ENCODE assay signal across 8 cellular contexts in genomic region chr16:56657555-56658430, GRCh38. TPM values are rescaled to one million over a fixed set of nuclear protein-coding genes. Genes with fewer than 3 reads are reported as not detected.
A peak's percentile ranks its signal among the peaks of the same experiment; 100 is the strongest.
DNase-seq lines count a peak whose midpoint lies in the region; ATAC-seq, FAIRE-seq and TF ChIP-seq lines count a peak whose summit lies in the region.

TSS of gene MT1F (plus strand) at chr16:56657959. CDS start at chr16:56658059, 100 bp downstream.

- ATAC-seq in HG03354 (IDR thresholded peaks at IDR 0.05; ENCODE audit: poor library complexity, severe bottlenecking, unreplicated experiment) (no peak), GM19351 (IDR thresholded peaks at IDR 0.05; ENCODE audit: unreplicated experiment) (no peak)

- H3K27me3 ChIP-seq in GM06990 (replicated peaks; ENCODE audit: control insufficient read depth, insufficient read depth, low read length): peaks cover 3% of the 10 kb centered on the region

- H3K27ac ChIP-seq in kidney (ENCODE audit: low read depth in 2 of 2, low read length in 2 of 2): peak within 1 kb of the TSS; percentile 40 to 47

- DNase-seq in GM06990 (ENCODE audit: extremely low read depth, insufficient read length) (peak; percentile 25), NCI-H146 (lab: John Stamatoyannopoulos, UW) (peak; percentile 86), cardiac fibroblast (ENCODE audit: low read depth in 2 of 2) (peak; percentile 24 to 39), kidney (peak; percentile 97)
- peak; percentile 41 to 52 (median 44) for DNase-seq in activated CD4-positive, CD25-positive, alpha-beta regulatory T cell (lab: John Stamatoyannopoulos, UW)
- DNase-seq in stimulated activated CD4-positive, alpha-beta T cell treated with anti-CD3 and anti-CD28 coated beads, Interleukin-15, amount 100 ng/mL, for 1 hour (ENCODE audit: low read depth in 1 of 2, low spot score in 1 of 2): peak; percentile 36 to 63

- H3K4me3 ChIP-seq in GM06990 (replicated peaks; ENCODE audit: low read depth, low read length) (peak within 1 kb of the TSS; percentile 70), cardiac fibroblast (replicated peaks in 1 of 2; ENCODE audit: low read depth in 2 of 2, low read length in 2 of 2) (peak within 1 kb of the TSS; percentile 53), kidney (ENCODE audit: low read length in 2 of 2) (peak within 1 kb of the TSS; percentile 87 to 97)

- FAIRE-seq in kidney (lab: Jason Lieb, UNC): no peak

- peak within 1 kb of the TSS; percentile 64 to 66 for H3K9ac ChIP-seq in kidney (ENCODE audit: low read length in 2 of 2)

- H3K9me3 ChIP-seq in kidney (ENCODE audit: control insufficient read depth in 1 of 2, low read length in 2 of 2): no peaks in the 10 kb centered on the region

- intact Hi-C loops in kidney (cut with DNase I): no loop called here

- TF ChIP-seq CTCF in GM06990 (IDR thresholded peaks at IDR 0.05; ENCODE audit: insufficient read depth, low read length, poor library complexity, severe bottlenecking): no peak
- TF ChIP-seq CTCF in cardiac fibroblast (IDR thresholded peaks at IDR 0.05; ENCODE audit: low read depth, low read length): no peak
- no peak for TF ChIP-seq CTCF in kidney (IDR thresholded peaks at IDR 0.05; ENCODE audit: borderline replicate concordance, extremely low read depth, insufficient read depth)

- H3K36me3 ChIP-seq in GM06990 (ENCODE audit: control insufficient read depth, insufficient read depth, low read length): no peaks in the 10 kb centered on the region
- no peaks in the 10 kb centered on the region for H3K36me3 ChIP-seq in kidney (ENCODE audit: control insufficient read depth in 1 of 2, insufficient read depth in 2 of 2, low read length in 2 of 2)

- H3K4me1 ChIP-seq in kidney (ENCODE audit: control insufficient read depth in 1 of 2, insufficient read depth in 1 of 2, low read depth in 1 of 2, low read length in 2 of 2): peaks cover 5 to 7% of the 10 kb centered on the region in 2 donors

RNA-seq across cellular contexts. Expression of gene MT1F, which starts in this region (rescaled TPM):
- 53.3 TPM for total RNA-seq in kidney
- 312 TPM for polyA plus RNA-seq in kidney (ENCODE audit: insufficient read depth, low read depth, low replicate concordance)

Comparison
In these comparisons a context has a peak if more than half of its experiments do, and no peak if none do; other contexts are left out.
1. DNase-seq: peak in every context shown above with its lines; median percentile 97 in kidney; 86 in NCI-H146; 50 in stimulated activated CD4-positive, alpha-beta T cell treated with anti-CD3 and anti-CD28 coated beads, Interleukin-15, amount 100 ng/mL, for 1 hour; 44 in activated CD4-positive, CD25-positive, alpha-beta regulatory T cell; 32 in cardiac fibroblast; 25 in GM06990.